1 cellular context compared by ENCODE assay signal in genomic region chr15:66165856-66166255, GRCh38.
TF ChIP-seq lines count a peak whose summit lies in the region.

No MANE protein-coding gene starts in this region.

TF ChIP-seq in HEK293, 187 proteins besides CTCF, POLR2A, EP300 and RAD21 (continued from another document):
- TF ChIP-seq ZNF518A (tag by site-specific recombination; conservative IDR thresholded peaks at IDR 0.05; ENCODE audit: low read depth) = 0 out of 2 replicates have a peak, but pooled peaks have one; percentile 30
- TF ChIP-seq PRDM4 (tag by site-specific recombination; IDR thresholded peaks at IDR 0.05) = no peak
- peak; percentile 91 for TF ChIP-seq ZNF398 (tag by site-specific recombination; IDR thresholded peaks at IDR 0.05)
- peak; percentile 66; the same call in 1 of the 2 replicates for TF ChIP-seq ZBTB21 (tag by site-specific recombination; IDR thresholded peaks at IDR 0.05)
- TF ChIP-seq ZXDB (tag by site-specific recombination; IDR thresholded peaks at IDR 0.05) = no peak
- TF ChIP-seq ZBTB26 (tag by site-specific recombination; optimal IDR thresholded peaks at IDR 0.05) = no peak
- peak; percentile 71 for TF ChIP-seq KLF16 (tag by site-specific recombination; IDR thresholded peaks at IDR 0.05)
- peak; percentile 50; the same call in 1 of the 2 replicates for TF ChIP-seq ZBTB17 (tag by site-specific recombination; IDR thresholded peaks at IDR 0.05)
- no peak for TF ChIP-seq ZSCAN5A (tag by site-specific recombination; IDR thresholded peaks at IDR 0.05)
- no peak for TF ChIP-seq ZNF785 (tag by site-specific recombination; IDR thresholded peaks at IDR 0.05)
- peak; percentile 69; the same call in 1 of the 2 replicates for TF ChIP-seq ZNF692 (tag by site-specific recombination; IDR thresholded peaks at IDR 0.05)
- peak; percentile 94 for TF ChIP-seq ZNF600 (tag by site-specific recombination; IDR thresholded peaks at IDR 0.05)
- TF ChIP-seq ZBTB48 (tag by site-specific recombination; IDR thresholded peaks at IDR 0.05) = peak; percentile 65; the same call in 1 of the 2 replicates
